ENCODE assay signal across 19 cellular contexts in the genomic region with DNA sequence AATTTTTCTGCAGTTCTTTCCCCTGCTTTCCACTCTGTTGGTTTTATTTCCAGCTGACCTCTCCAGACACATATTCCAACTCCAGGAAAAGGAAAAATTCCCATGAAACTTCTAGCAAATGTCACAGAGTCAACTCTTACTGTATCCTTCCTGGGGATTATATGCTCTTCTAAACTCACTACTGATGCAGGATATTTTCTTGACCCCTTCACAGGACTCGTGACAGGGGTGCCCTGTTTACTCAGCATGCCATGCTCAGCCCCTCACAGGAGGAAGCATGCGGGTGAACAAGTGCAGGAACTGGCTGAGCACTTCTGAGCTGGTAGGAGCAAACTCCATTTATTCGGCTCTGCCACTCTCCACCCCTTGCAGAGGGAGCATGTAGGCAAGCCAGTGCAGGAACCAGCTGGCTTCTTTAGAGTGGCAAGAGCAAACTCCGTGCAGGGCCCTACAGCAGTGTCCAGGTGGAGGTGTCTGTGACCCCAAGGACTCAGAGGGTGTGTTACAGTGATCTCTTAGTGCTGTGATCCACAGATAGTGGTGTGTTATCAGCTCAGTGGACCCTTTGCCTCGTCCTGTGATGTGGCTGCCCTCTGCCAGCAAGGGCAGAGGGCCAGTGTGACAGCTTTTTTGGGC.
DNase-seq lines count a peak whose midpoint lies in the region; ATAC-seq, FAIRE-seq and TF ChIP-seq lines count a peak whose summit lies in the region.
"Had no signal": no experiment of that assay in that cellular context is flagged by ENCODE, and none has a peak within 500 bp of the region (broad histone marks: within the 10 kb centered on the region; RNA-seq: fewer than 3 reads in every experiment).

No MANE protein-coding gene starts in this region.

- TF ChIP-seq EP300 in GM12878 (IDR thresholded peaks at IDR 0.05; ENCODE audit: borderline replicate concordance in 1 of 2, control insufficient read depth in 1 of 2, low read depth in 2 of 2, low read length in 2 of 2), result no peak

- no peak overlapping the region for H3K4me3 Mint-ChIP-seq in endothelial cell (ENCODE audit: unreplicated experiment)
- no peak overlapping the region for H3K4me3 Mint-ChIP-seq in activated CD4-positive, alpha-beta memory T cell treated with anti-CD3 and anti-CD28 coated beads for 36 hours
- H3K4me3 Mint-ChIP-seq: CD4-positive, CD25-positive, alpha-beta regulatory T cell; CD8-positive, alpha-beta memory T cell; H9; IgD-negative memory B cell had no signal

- CTCF ChIA-PET in GM12878 (lab: Yijun Ruan, JAX), result interaction anchor here (1.3 kb wide), 1 partner anchor 11 kb away, joined by 5 read pairs; no protein-coding TSS in a partner anchor
- CTCF ChIA-PET in activated CD4-positive, alpha-beta memory T cell treated with anti-CD3 and anti-CD28 coated beads for 36 hours (lab: Charles Lee), result no interaction called here

- no peaks in the 10 kb centered on the region for H3K9me3 Mint-ChIP-seq in endothelial cell (ENCODE audit: unreplicated experiment)
- peaks cover 2% of the 10 kb centered on the region for H3K9me3 Mint-ChIP-seq in activated CD4-positive, alpha-beta memory T cell treated with anti-CD3 and anti-CD28 coated beads for 36 hours
- H3K9me3 Mint-ChIP-seq: H9, IgD-negative memory B cell had no signal

- H3K36me3 Mint-ChIP-seq in endothelial cell (ENCODE audit: low read depth, unreplicated experiment), result no peaks in the 10 kb centered on the region
- no peaks in the 10 kb centered on the region for H3K36me3 Mint-ChIP-seq in activated CD4-positive, alpha-beta memory T cell treated with anti-CD3 and anti-CD28 coated beads for 36 hours
- H3K36me3 Mint-ChIP-seq: CD4-positive, CD25-positive, alpha-beta regulatory T cell; CD8-positive, alpha-beta memory T cell; IgD-negative memory B cell had no signal

- H3K4me1 Mint-ChIP-seq in endothelial cell (ENCODE audit: unreplicated experiment), result peaks cover 4% of the 10 kb centered on the region
- H3K4me1 Mint-ChIP-seq in activated CD4-positive, alpha-beta memory T cell treated with anti-CD3 and anti-CD28 coated beads for 36 hours (ENCODE audit: low read depth), result no peaks in the 10 kb centered on the region
- H3K4me1 Mint-ChIP-seq: CD4-positive, CD25-positive, alpha-beta regulatory T cell; CD8-positive, alpha-beta memory T cell had no signal

- no peak overlapping the region for H3K4ac ChIP-seq in neuronal stem cell (ENCODE audit: low read length)

- H2BK15ac ChIP-seq in neuronal stem cell (ENCODE audit: low read length), result no peak overlapping the region

- WGBS in GM12878 (ENCODE audit: insufficient coverage, insufficient replicate concordance, low lambda C conversion rate, missing lambda C conversion rate), result 22% methylated on average over 5 of the region's 5 CpGs
- WGBS in neuronal stem cell (ENCODE audit: extremely low coverage in 2 of 2, insufficient read length in 2 of 2, insufficient replicate concordance in 1 of 2), 2 donors, result no CpG with 5 or more reads among the region's 5 CpGs

- H3K4me2 ChIP-seq in GM12878 (ENCODE audit: control insufficient read depth, insufficient read depth) (no peak overlapping the region), neuronal stem cell (ENCODE audit: insufficient read depth, low read length, poor library complexity, severe bottlenecking) (no peak overlapping the region)

- ATAC-seq in GM12878 (peak; percentile 52), upper lobe of right lung (peak; percentile 31), left lung (no peak)
- ATAC-seq: HepG2 had no signal

- peak overlapping the region; percentile 5 for H3K27ac Mint-ChIP-seq in endothelial cell (ENCODE audit: unreplicated experiment)
- no peak overlapping the region for H3K27ac Mint-ChIP-seq in activated CD4-positive, alpha-beta memory T cell treated with anti-CD3 and anti-CD28 coated beads for 36 hours
- H3K27ac Mint-ChIP-seq: CD4-positive, CD25-positive, alpha-beta regulatory T cell; IgD-negative memory B cell had no signal

- H3K9ac ChIP-seq in GM12878 (ENCODE audit: control insufficient read depth, insufficient read depth, low read length), result no peak overlapping the region
- H3K9ac ChIP-seq in neuronal stem cell (ENCODE audit: low read depth, low read length, poor library complexity), result no peak overlapping the region

- H3K27me3 ChIP-seq in GM12878 (replicated peaks in 1 of 2; ENCODE audit: control insufficient read depth in 2 of 2, insufficient read depth in 2 of 2, low read length in 1 of 2) (no peaks in the 10 kb centered on the region), neuronal stem cell (ENCODE audit: control insufficient read depth in 3 of 3, insufficient read depth in 3 of 3, low read depth in 1 of 3, low read length in 3 of 3) (no peaks in the 10 kb centered on the region), upper lobe of right lung (no peaks in the 10 kb centered on the region), breast epithelium (no peaks in the 10 kb centered on the region), left lung (no peaks in the 10 kb centered on the region)
- H3K27me3 ChIP-seq: BE2C had no signal

- TF ChIP-seq POLR2A in GM12878 (IDR thresholded peaks at IDR 0.05; ENCODE audit: low read depth, low read length) (no peak), breast epithelium (IDR thresholded peaks at IDR 0.05) (no peak)

- FAIRE-seq in GM12878 (lab: Jason Lieb, UNC), result no peak
- FAIRE-seq: G401.6, HepG2 had no signal

- TF ChIP-seq CTCF in GM12878 (IDR thresholded peaks at IDR 0.05 in 2 of 3, conservative IDR thresholded peaks at IDR 0.05 in 1 of 3; ENCODE audit: control insufficient read depth in 2 of 3, extremely low read depth in 1 of 3, insufficient read depth in 1 of 3, low read depth in 3 of 3, low read length in 3 of 3) (no peak), endothelial cell (IDR thresholded peaks at IDR 0.05; ENCODE audit: unreplicated experiment) (no peak), upper lobe of right lung (IDR thresholded peaks at IDR 0.05) (no peak), breast epithelium (IDR thresholded peaks at IDR 0.05) (no peak), left lung (IDR thresholded peaks at IDR 0.05) (no peak)

- H3K23ac ChIP-seq in neuronal stem cell (ENCODE audit: low read depth, low read length, poor library complexity), result no peak overlapping the region

- H3K79me1 ChIP-seq in neuronal stem cell (ENCODE audit: low read depth, low read length), result no peaks in the 10 kb centered on the region

- H3K27ac ChIP-seq in GM12878 (ENCODE audit: control insufficient read depth, insufficient read depth), result no peak overlapping the region
- H3K27ac ChIP-seq in neuronal stem cell (replicated peaks; ENCODE audit: low read length), result no peak overlapping the region
- no peak overlapping the region for H3K27ac ChIP-seq in upper lobe of right lung
- H3K27ac ChIP-seq in breast epithelium, result no peak overlapping the region
- H3K27ac ChIP-seq in left lung, result no peak overlapping the region

- H2BK12ac ChIP-seq in neuronal stem cell (ENCODE audit: low read length), result no peak overlapping the region

- H2BK5ac ChIP-seq in neuronal stem cell (ENCODE audit: low read length), result no peak overlapping the region

- H3K36me3 ChIP-seq in GM12878 (ENCODE audit: control insufficient read depth in 2 of 2, insufficient read depth in 2 of 2, low read length in 1 of 2) (no peaks in the 10 kb centered on the region), neuronal stem cell (replicated peaks in 1 of 2; ENCODE audit: control insufficient read depth in 2 of 2, insufficient read depth in 2 of 2, low read length in 2 of 2) (no peaks in the 10 kb centered on the region), upper lobe of right lung (no peaks in the 10 kb centered on the region), breast epithelium (no peaks in the 10 kb centered on the region), left lung (no peaks in the 10 kb centered on the region)
- H3K36me3 ChIP-seq: BE2C had no signal

- H3K18ac ChIP-seq in neuronal stem cell (ENCODE audit: low read length), result peak overlapping the region; percentile 1

- no peak overlapping the region for H4K8ac ChIP-seq in neuronal stem cell (ENCODE audit: low read depth, low read length)

- H3K4me3 ChIP-seq in GM12878, result no peak overlapping the region
- peak overlapping the region in 1 of 2 donors; percentile 47 for H3K4me3 ChIP-seq in neuronal stem cell (ENCODE audit: low read length in 2 of 2)
- no peak overlapping the region for H3K4me3 ChIP-seq in upper lobe of right lung
- H3K4me3 ChIP-seq in breast epithelium, result no peak overlapping the region
- H3K4me3 ChIP-seq in left lung, result no peak overlapping the region

- no peaks in the 10 kb centered on the region for H3K79me2 ChIP-seq in GM12878 (ENCODE audit: control insufficient read depth, insufficient read depth, low read length)

- H3K27me3 Mint-ChIP-seq in endothelial cell (ENCODE audit: unreplicated experiment), result no peaks in the 10 kb centered on the region
- H3K27me3 Mint-ChIP-seq in activated CD4-positive, alpha-beta memory T cell treated with anti-CD3 and anti-CD28 coated beads for 36 hours, result no peaks in the 10 kb centered on the region
- H3K27me3 Mint-ChIP-seq: CD4-positive, CD25-positive, alpha-beta regulatory T cell; CD8-positive, alpha-beta memory T cell; IgD-negative memory B cell had no signal

- SMC1A ChIA-PET in GM12878 (lab: Charles Lee; ENCODE audit: uncharacterized antibody, unreplicated experiment), result interaction anchor here (1.4 kb wide), 2 partner anchors 22 to 174 kb away, joined by 4 read pairs; no protein-coding TSS in a partner anchor

- no peaks in the 10 kb centered on the region; the same call in 1 of the 2 replicates for H3K4me1 ChIP-seq in GM12878 (ENCODE audit: control insufficient read depth, insufficient read depth, low read length)
- no peaks in the 10 kb centered on the region for H3K4me1 ChIP-seq in neuronal stem cell (ENCODE audit: control insufficient read depth in 2 of 2, insufficient read depth in 1 of 2, low read depth in 1 of 2, low read length in 2 of 2)
- no peaks in the 10 kb centered on the region for H3K4me1 ChIP-seq in upper lobe of right lung
- no peaks in the 10 kb centered on the region for H3K4me1 ChIP-seq in breast epithelium
- H3K4me1 ChIP-seq in left lung, result no peaks in the 10 kb centered on the region
- H3K4me1 ChIP-seq: BE2C had no signal

- in situ Hi-C loops in GM12878 (cut with MboI), result no loop called here

- H3K9me3 ChIP-seq in GM12878 (replicated peaks; ENCODE audit: control insufficient read depth, insufficient read depth, low read length), result no peaks in the 10 kb centered on the region
- no peaks in the 10 kb centered on the region for H3K9me3 ChIP-seq in neuronal stem cell (replicated peaks in 1 of 2; ENCODE audit: control insufficient read depth in 2 of 2, insufficient read depth in 1 of 2, low read depth in 1 of 2, low read length in 2 of 2)
- H3K9me3 ChIP-seq in upper lobe of right lung, result no peaks in the 10 kb centered on the region
- no peaks in the 10 kb centered on the region for H3K9me3 ChIP-seq in breast epithelium
- peaks cover 0 to 2% of the 10 kb centered on the region in 2 donors for H3K9me3 ChIP-seq in left lung
- H3K9me3 ChIP-seq: BE2C had no signal

- H2AK5ac ChIP-seq in neuronal stem cell (ENCODE audit: low read depth, low read length), result no peak overlapping the region

- intact Hi-C loops in GM12878 (cut with micrococcal nuclease; ENCODE audit: unreplicated experiment) (no loop called here), upper lobe of right lung (cut with DNase I) (no loop called here), breast epithelium (cut with DNase I; ENCODE audit: low total_unique reads) (no loop called here), left lung (cut with DNase I) (no loop called here)
- intact Hi-C loops in activated CD4-positive, alpha-beta memory T cell treated with anti-CD3 and anti-CD28 coated beads for 36 hours (cut with micrococcal nuclease), result no loop called here

- no peak overlapping the region for H4K91ac ChIP-seq in neuronal stem cell (ENCODE audit: low read depth, low read length, poor library complexity)

- H2AFZ ChIP-seq in GM12878 (ENCODE audit: control insufficient read depth, low read depth, low read length) (no peak overlapping the region), neuronal stem cell (ENCODE audit: low read length) (no peak overlapping the region)

- TF ChIP-seq RAD21 in GM12878 (IDR thresholded peaks at IDR 0.05; ENCODE audit: insufficient read depth, low read depth, low read length), result no peak

- no peak overlapping the region for H2BK120ac ChIP-seq in neuronal stem cell (ENCODE audit: low read depth, low read length)

- DNase-seq in GM12878 (ENCODE audit: low read depth, low spot score) (no peak), endothelial cell (ENCODE audit: low spot score) (no peak), neuronal stem cell (ENCODE audit: low spot score) (no peak), upper lobe of right lung (no peak), breast epithelium (ENCODE audit: low spot score in 2 of 2) (no peak), left lung (no peak)
- no peak for DNase-seq in activated CD4-positive, alpha-beta memory T cell treated with anti-CD3 and anti-CD28 coated beads for 36 hours
- DNase-seq: BE2C; C1 segment of cervical spinal cord; CD4-positive, CD25-positive, alpha-beta regulatory T cell; CD8-positive, alpha-beta memory T cell; COR-L47; DMS 273 treated with DMSO at 0.1 percent for 48 hours; DMS53; GOT3; H9 had no signal

- POLR2A ChIA-PET in GM12878 (lab: Charles Lee), result no interaction called here
- POLR2A ChIA-PET in activated CD4-positive, alpha-beta memory T cell treated with anti-CD3 and anti-CD28 coated beads for 36 hours (lab: Charles Lee), result no interaction called here

- H4K20me1 ChIP-seq in GM12878 (ENCODE audit: control insufficient read depth, insufficient read depth), result no peaks in the 10 kb centered on the region

- peak overlapping the region; percentile 92 for H3K14ac ChIP-seq in neuronal stem cell (ENCODE audit: low read length)

- RAD21 ChIA-PET in GM12878 (lab: Charles Lee; ENCODE audit: unreplicated experiment), result no interaction called here

- no TSS peak for BruUV-seq in GM12878 (replicated peaks; lab: Mats Ljungman, UMichigan)
